In the genomic region with DNA sequence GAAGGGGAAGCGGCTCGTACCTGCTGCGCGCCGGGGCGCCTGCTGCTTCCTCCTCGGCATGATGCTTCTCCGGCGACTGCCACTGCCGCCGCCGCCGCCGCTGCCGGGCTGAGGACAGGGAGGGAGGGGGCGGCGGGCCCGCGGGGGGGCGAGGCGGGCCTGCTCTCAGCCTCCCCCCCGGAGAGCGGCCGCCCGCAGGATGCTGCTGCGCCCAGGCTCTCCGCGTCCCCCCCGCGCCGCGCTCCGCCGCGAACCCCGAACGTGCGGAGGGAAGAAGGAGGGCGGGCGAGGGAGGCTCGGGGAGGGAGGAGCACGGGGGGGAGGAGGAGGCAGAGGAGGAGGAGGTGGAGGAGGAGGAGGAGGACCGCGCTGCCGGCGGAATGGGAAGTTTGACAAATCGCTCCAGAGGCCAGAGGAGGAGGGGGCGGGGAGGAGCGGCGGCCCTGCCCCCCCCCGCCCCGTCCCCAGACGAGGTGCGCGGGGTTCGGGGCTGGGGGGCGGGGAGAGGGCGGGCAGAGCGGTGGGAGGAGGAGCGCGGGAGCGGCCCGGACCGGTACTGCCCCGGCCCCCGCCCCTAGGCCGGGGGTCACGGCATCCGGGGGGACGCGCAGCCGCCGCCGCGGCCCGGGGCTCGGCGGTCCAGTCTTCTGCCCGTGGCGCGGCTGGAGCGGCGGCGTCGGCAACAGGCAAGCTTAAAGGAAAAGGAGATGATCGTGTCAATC, we compare ENCODE assay signal across 8 cellular contexts. TPM values are rescaled to one million over a fixed set of nuclear protein-coding genes. Genes with fewer than 3 reads are reported as not detected.
DNase-seq lines count a peak whose midpoint lies in the region; ATAC-seq and TF ChIP-seq lines count a peak whose summit lies in the region.

A gene with protein sequence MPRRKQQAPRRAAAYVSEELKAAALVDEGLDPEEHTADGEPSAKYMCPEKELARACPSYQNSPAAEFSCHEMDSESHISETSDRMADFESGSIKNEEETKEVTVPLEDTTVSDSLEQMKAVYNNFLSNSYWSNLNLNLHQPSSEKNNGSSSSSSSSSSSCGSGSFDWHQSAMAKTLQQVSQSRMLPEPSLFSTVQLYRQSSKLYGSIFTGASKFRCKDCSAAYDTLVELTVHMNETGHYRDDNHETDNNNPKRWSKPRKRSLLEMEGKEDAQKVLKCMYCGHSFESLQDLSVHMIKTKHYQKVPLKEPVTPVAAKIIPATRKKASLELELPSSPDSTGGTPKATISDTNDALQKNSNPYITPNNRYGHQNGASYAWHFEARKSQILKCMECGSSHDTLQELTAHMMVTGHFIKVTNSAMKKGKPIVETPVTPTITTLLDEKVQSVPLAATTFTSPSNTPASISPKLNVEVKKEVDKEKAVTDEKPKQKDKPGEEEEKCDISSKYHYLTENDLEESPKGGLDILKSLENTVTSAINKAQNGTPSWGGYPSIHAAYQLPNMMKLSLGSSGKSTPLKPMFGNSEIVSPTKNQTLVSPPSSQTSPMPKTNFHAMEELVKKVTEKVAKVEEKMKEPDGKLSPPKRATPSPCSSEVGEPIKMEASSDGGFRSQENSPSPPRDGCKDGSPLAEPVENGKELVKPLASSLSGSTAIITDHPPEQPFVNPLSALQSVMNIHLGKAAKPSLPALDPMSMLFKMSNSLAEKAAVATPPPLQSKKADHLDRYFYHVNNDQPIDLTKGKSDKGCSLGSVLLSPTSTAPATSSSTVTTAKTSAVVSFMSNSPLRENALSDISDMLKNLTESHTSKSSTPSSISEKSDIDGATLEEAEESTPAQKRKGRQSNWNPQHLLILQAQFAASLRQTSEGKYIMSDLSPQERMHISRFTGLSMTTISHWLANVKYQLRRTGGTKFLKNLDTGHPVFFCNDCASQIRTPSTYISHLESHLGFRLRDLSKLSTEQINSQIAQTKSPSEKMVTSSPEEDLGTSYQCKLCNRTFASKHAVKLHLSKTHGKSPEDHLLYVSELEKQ (minus strand): TSS at position 277 of the 722 bp plus-strand sequence. CDS start 217 bp downstream, at position 60.

- no peaks in the 10 kb centered on the region for H3K9me3 ChIP-seq in NT2/D1 (ENCODE audit: insufficient read depth, low read length)
- no peaks in the 10 kb centered on the region for H3K9me3 ChIP-seq in heart left ventricle

- peak within 1 kb of the TSS; percentile 24 for H3K9ac ChIP-seq in NT2/D1 (ENCODE audit: insufficient read length, low read depth)

- no peaks in the 10 kb centered on the region for H3K9me3 Mint-ChIP-seq in osteocyte (ENCODE audit: unreplicated experiment)

- H3K4me1 ChIP-seq in NT2/D1 (ENCODE audit: insufficient read depth, insufficient read length), result peaks cover 6% of the 10 kb centered on the region
- H3K4me1 ChIP-seq in heart left ventricle, result peaks cover 0 to 47% (median 15%) of the 10 kb centered on the region in 12 donors

- no peak for TF ChIP-seq POLR2A in heart left ventricle (IDR thresholded peaks at IDR 0.05)

- peak within 1 kb of the TSS; percentile 80 for H3K27ac Mint-ChIP-seq in osteocyte (ENCODE audit: unreplicated experiment)

- H3K27me3 ChIP-seq in NT2/D1 (ENCODE audit: insufficient read depth, insufficient read length) (peaks cover 74% of the 10 kb centered on the region), heart left ventricle (peaks cover 0 to 36% (median 17%) of the 10 kb centered on the region in 9 donors)

- peak within 1 kb of the TSS; percentile 47 for H3K4me3 ChIP-seq in NT2/D1 (ENCODE audit: insufficient read length, low read depth)
- H3K4me3 ChIP-seq in heart left ventricle, result peak within 1 kb of the TSS; percentile 75 to 96 (median 86)

- 0 to 1% (median 1%) methylated on average over 21 to 75 of the region's 86 CpGs for WGBS in adipose tissue, 3 donors
- 1 to 8% (median 1%) methylated on average over 30 to 84 of the region's 86 CpGs for WGBS in heart left ventricle, 4 donors

- peak; percentile 69 to 86 (median 80) for ATAC-seq in heart left ventricle
- ATAC-seq in HG03097 (IDR thresholded peaks at IDR 0.05; ENCODE audit: low FRiP score, unreplicated experiment), result no peak

- H3K36me3 ChIP-seq in NT2/D1 (ENCODE audit: insufficient read depth, insufficient read length, low read length), result no peaks in the 10 kb centered on the region
- H3K36me3 ChIP-seq in heart left ventricle, result no peaks in the 10 kb centered on the region

- no peak for TF ChIP-seq CTCF in heart left ventricle (IDR thresholded peaks at IDR 0.05)
- no peak for TF ChIP-seq CTCF in osteocyte (IDR thresholded peaks at IDR 0.05)

- DNase-seq in DMS79 treated with DMSO at 0.1 percent for 48 hours (lab: John Stamatoyannopoulos, UW) (peak; percentile 67), NT2/D1 (ENCODE audit: low read depth, low spot score) (no peak), heart left ventricle (peak; percentile 81 to 90 (median 86)), osteocyte (ENCODE audit: extremely low spot score, unreplicated experiment) (peak; percentile 88), NCI-H524 (lab: John Stamatoyannopoulos, UW) (no peak), NCI-H1417 (lab: John Stamatoyannopoulos, UW) (no peak)

- H3K4me3 Mint-ChIP-seq in osteocyte (ENCODE audit: unreplicated experiment), result peak within 1 kb of the TSS; percentile 87

- peaks cover 4% of the 10 kb centered on the region for H3K36me3 Mint-ChIP-seq in osteocyte (ENCODE audit: unreplicated experiment)

- H3K4me1 Mint-ChIP-seq in osteocyte (ENCODE audit: unreplicated experiment), result peaks cover 32% of the 10 kb centered on the region

- intact Hi-C loops in heart left ventricle (cut with DNase I), result loop anchor here in 1 of 10 donors (10.0 kb wide), 1 partner anchor 1745 kb away; a partner anchor contains a TSS

- peaks cover 30% of the 10 kb centered on the region for H3K27me3 Mint-ChIP-seq in osteocyte (ENCODE audit: unreplicated experiment)

- H3K27ac ChIP-seq in adipose tissue (ENCODE audit: low read depth, low read length), result peak within 1 kb of the TSS; percentile 66
- H3K27ac ChIP-seq in heart left ventricle, result peak within 1 kb of the TSS; percentile 79 to 97 (median 93)

RNA-seq across cellular contexts. Expression of the gene that starts here (rescaled TPM):
- 1 to 10 TPM in 2 of 3 donors, under 1 TPM in 1; 0.99 to 5.8 (median 3.9) TPM for polyA plus RNA-seq in adipose tissue
- total RNA-seq in heart left ventricle, result 10 to 100 TPM in 1 of 9 donors, 1 to 10 TPM in 8; 2.0 to 11.5 (median 2.7) TPM
- 1 to 10 TPM in 1 of 2 donors, under 1 TPM in 1; 0.88 to 1.8 TPM for polyA plus RNA-seq in heart left ventricle
- total RNA-seq in osteocyte, result 10.7 and 11.9 TPM in 2 replicates

Comparison
In these comparisons a context has a peak if more than half of its experiments do, and no peak if none do; other contexts are left out.
1. DNase-seq: peak in DMS79 treated with DMSO at 0.1 percent for 48 hours (single experiment), heart left ventricle (5 of 5) and osteocyte (single experiment); none in NT2/D1 (single experiment), NCI-H524 (0 of 2) and NCI-H1417 (0 of 3).